32 cellular contexts compared by ENCODE assay signal in the genomic region with DNA sequence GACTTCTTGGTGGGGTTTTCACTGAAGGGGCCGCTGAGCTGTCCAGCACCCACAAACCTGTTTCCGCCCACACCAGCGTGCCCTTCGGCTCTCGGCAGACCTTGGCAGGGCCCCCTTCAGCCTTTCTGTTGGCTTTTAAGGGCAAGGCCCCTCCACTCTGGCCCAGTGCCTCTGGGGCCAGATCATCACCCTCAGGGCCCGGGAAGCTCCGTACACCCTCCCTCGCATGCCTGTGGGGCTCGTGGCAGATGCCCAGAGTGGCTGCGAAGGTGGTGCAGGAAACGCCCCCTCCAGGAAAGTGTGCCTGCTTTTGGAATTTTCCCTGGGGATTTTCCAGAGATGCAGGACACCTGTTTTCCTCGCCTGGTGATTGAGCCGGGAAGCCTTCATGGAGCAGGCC. TPM values are rescaled to one million over a fixed set of nuclear protein-coding genes. Genes with fewer than 3 reads are reported as not detected.
"Had no signal": no experiment of that assay in that cellular context is flagged by ENCODE, and none has a peak within 500 bp of the region (broad histone marks: within the 10 kb centered on the region; RNA-seq: fewer than 3 reads in every experiment).

No MANE protein-coding gene starts in this region.

- H3K4me2 ChIP-seq: KMS-11, SK-N-SH had no signal

- ATAC-seq: activated CD4-positive, alpha-beta T cell treated with anti-CD3 and anti-CD28 coated beads for 36 hours; activated CD8-positive, alpha-beta T cell treated with anti-CD3 and anti-CD28 coated beads for 36 hours; activated T-cell treated with anti-CD3 and anti-CD28 coated beads, Interleukin-2, amount 50 U/mL, for 72 hours; Panc1 had no signal

- H3K27ac ChIP-seq: breast epithelium, KMS-11, SJCRH30, VCaP had no signal

- H3K27ac Mint-ChIP-seq: activated CD4-positive, alpha-beta T cell treated with anti-CD3 and anti-CD28 coated beads for 36 hours; activated CD8-positive, alpha-beta T cell treated with anti-CD3 and anti-CD28 coated beads for 36 hours; activated naive CD4-positive, alpha-beta T cell treated with anti-CD3 and anti-CD28 coated beads, Interleukin-2, amount 10 ng/mL, durations not matched to agents 7 days and 5 days; activated naive CD8-positive, alpha-beta T cell treated with anti-CD3 and anti-CD28 coated beads for 36 hours; activated T-cell treated with anti-CD3 and anti-CD28 coated beads, Interleukin-2, amount 50 U/mL, for 72 hours; activated T-helper 2 cell treated with anti-CD3 and anti-CD28 coated beads, Interferon-gamma antibody, Interleukin-2, Interleukin-4, amounts not matched to agents 10 μg/mL and 5 μg/mL and 100 μg/mL, durations not matched to agents 14 hours and 24 hours and 36 hours had no signal

- H3K9me3 ChIP-seq: breast epithelium, SJCRH30, SK-N-SH had no signal

- H3K4me1 ChIP-seq: breast epithelium had no signal

- H3K4me3 ChIP-seq: breast epithelium, SJCRH30 had no signal

- H3K27me3 Mint-ChIP-seq: activated CD4-positive, alpha-beta T cell treated with anti-CD3 and anti-CD28 coated beads for 36 hours; activated CD8-positive, alpha-beta T cell treated with anti-CD3 and anti-CD28 coated beads for 36 hours; activated naive CD4-positive, alpha-beta T cell treated with anti-CD3 and anti-CD28 coated beads, Interleukin-2, amount 10 ng/mL, durations not matched to agents 7 days and 5 days; activated naive CD8-positive, alpha-beta T cell treated with anti-CD3 and anti-CD28 coated beads for 36 hours had no signal

- H3K36me3 ChIP-seq: breast epithelium, SJCRH30 had no signal

- DNase-seq: activated CD4-positive, alpha-beta T cell treated with anti-CD3 and anti-CD28 coated beads for 36 hours; activated CD8-positive, alpha-beta memory T cell treated with anti-CD3 and anti-CD28 coated beads, Interleukin-2, amount 50 U/mL, for 4 hours; activated CD8-positive, alpha-beta T cell treated with anti-CD3 and anti-CD28 coated beads for 36 hours; activated gamma-delta T cell treated with Interleukin-2 at 50 U/mL for 16 hours; activated naive CD4-positive, alpha-beta T cell treated with anti-CD3 and anti-CD28 coated beads, Interleukin-2, amount 10 ng/mL, durations not matched to agents 7 days and 5 days; activated naive CD8-positive, alpha-beta T cell treated with anti-CD3 and anti-CD28 coated beads for 36 hours; activated T-cell treated with anti-CD3 and anti-CD28 coated beads, Interleukin-2, amount 50 U/mL, for 72 hours; caudate nucleus; NCI-H1092; NCI-H1417; NCI-H1694; NCI-H2029; NCI-H2107; NCI-H2171 treated with DMSO at 0.1 percent for 48 hours; NCI-H226; NCI-H510A; NCI-H526 treated with DMSO at 0.1 percent for 48 hours; NCI-H82; OCI-M1; Right ventricle myocardium superior; RPMI8226; SJCRH30; SK-N-SH; T-helper 1 cell had no signal

- H3K9ac ChIP-seq: KMS-11, SK-N-SH had no signal

- H3K4me3 Mint-ChIP-seq: activated CD4-positive, alpha-beta T cell treated with anti-CD3 and anti-CD28 coated beads for 36 hours; activated CD8-positive, alpha-beta T cell treated with anti-CD3 and anti-CD28 coated beads for 36 hours; activated naive CD4-positive, alpha-beta T cell treated with anti-CD3 and anti-CD28 coated beads, Interleukin-2, amount 10 ng/mL, durations not matched to agents 7 days and 5 days; activated naive CD8-positive, alpha-beta T cell treated with anti-CD3 and anti-CD28 coated beads for 36 hours; activated T-cell treated with anti-CD3 and anti-CD28 coated beads, Interleukin-2, amount 50 U/mL, for 72 hours had no signal

- H3K9me3 Mint-ChIP-seq: activated CD8-positive, alpha-beta T cell treated with anti-CD3 and anti-CD28 coated beads for 36 hours; activated naive CD4-positive, alpha-beta T cell treated with anti-CD3 and anti-CD28 coated beads, Interleukin-2, amount 10 ng/mL, durations not matched to agents 7 days and 5 days; activated naive CD8-positive, alpha-beta T cell treated with anti-CD3 and anti-CD28 coated beads for 36 hours; activated T-cell treated with anti-CD3 and anti-CD28 coated beads, Interleukin-2, amount 50 U/mL, for 72 hours; activated T-helper 2 cell treated with anti-CD3 and anti-CD28 coated beads, Interferon-gamma antibody, Interleukin-2, Interleukin-4, amounts not matched to agents 10 μg/mL and 5 μg/mL and 100 μg/mL, durations not matched to agents 14 hours and 24 hours and 36 hours had no signal

- H3K27me3 ChIP-seq: breast epithelium, SJCRH30 had no signal

RNA-seq across cellular contexts. Expression of a gene that starts 18.8 kb away (rescaled TPM):
- total RNA-seq: activated CD4-positive, alpha-beta T cell treated with anti-CD3 and anti-CD28 coated beads for 36 hours; activated CD8-positive, alpha-beta T cell treated with anti-CD3 and anti-CD28 coated beads for 36 hours; activated naive CD8-positive, alpha-beta T cell treated with anti-CD3 and anti-CD28 coated beads for 36 hours; activated T-cell treated with anti-CD3 and anti-CD28 coated beads, Interleukin-2, amount 50 U/mL, for 72 hours; activated T-helper 2 cell treated with anti-CD3 and anti-CD28 coated beads, Interferon-gamma antibody, Interleukin-2, Interleukin-4, amounts not matched to agents 10 μg/mL and 5 μg/mL and 100 μg/mL, durations not matched to agents 14 hours and 24 hours and 36 hours; aorta; Right ventricle myocardium superior; T-helper 2 cell treated with Interferon-gamma antibody and Interleukin-4, amounts not matched to agents 100 ng/mL and 5 ng/mL, for 36 hours had no signal
- polyA plus RNA-seq: adipose tissue, aorta, SK-N-SH had no signal
